ENCODE assay signal across 26 cellular contexts in genomic region chr14:103267226-103267625, GRCh38.
"Had no signal": no experiment of that assay in that cellular context is flagged by ENCODE, and none has a peak within 500 bp of the region (broad histone marks: within the 10 kb centered on the region; RNA-seq: fewer than 3 reads in every experiment).

No MANE protein-coding gene starts in this region.

- H3K36me3 ChIP-seq: brain microvascular endothelial cell, cardiac muscle cell, MG63 had no signal

- H3K4me3 ChIP-seq: cardiac muscle cell, MG63 had no signal

- H3K36me3 Mint-ChIP-seq: activated naive CD4-positive, alpha-beta T cell treated with anti-CD3 and anti-CD28 coated beads, Interleukin-2, amount 10 ng/mL, durations not matched to agents 7 days and 5 days; activated naive CD8-positive, alpha-beta T cell treated with anti-CD3 and anti-CD28 coated beads for 36 hours had no signal

- H3K27me3 ChIP-seq: cardiac muscle cell, MG63 had no signal

- DNase-seq: activated CD4-positive, alpha-beta T cell treated with anti-CD3 and anti-CD28 coated beads, Interleukin-2, amount 10 ng/mL, durations not matched to agents 24 days and 14 days; activated CD4-positive, alpha-beta T cell treated with anti-CD3 and anti-CD28 coated beads, Interleukin-2, amount 50 U/mL, for 48 hours; activated CD4-positive, CD25-positive, alpha-beta regulatory T cell treated with anti-CD3 and anti-CD28 coated beads, Interleukin-2, amount 50 U/mL, for 72 hours; activated gamma-delta T cell treated with Interleukin-2 at 50 U/mL for 16 hours; activated naive CD4-positive, alpha-beta T cell treated with anti-CD3 and anti-CD28 coated beads, Interleukin-2, amount 10 ng/mL, durations not matched to agents 7 days and 5 days; activated naive CD8-positive, alpha-beta T cell treated with anti-CD3 and anti-CD28 coated beads for 36 hours; activated T-cell treated with anti-CD3 and anti-CD28 coated beads for 4 hours; activated T-cell treated with anti-CD3 and anti-CD28 coated beads, Interleukin-2, amount 50 U/mL, for 48 hours; brain microvascular endothelial cell; MG63; MV-4-11; NCI-H1092 treated with DMSO at 0.1 percent for 48 hours; NCI-H1417 treated with DMSO at 0.1 percent for 48 hours; NCI-H1694; NCI-H2029; NCI-H2107; NCI-H2171 treated with DMSO at 0.1 percent for 48 hours; NCI-H345; NCI-H510A; NCI-H526 treated with DMSO at 0.1 percent for 48 hours; SHP77 treated with DMSO at 0.1 percent for 48 hours had no signal

- H3K27ac ChIP-seq: brain microvascular endothelial cell, cardiac muscle cell had no signal

- FAIRE-seq: RCC 7860 had no signal

- H3K27ac Mint-ChIP-seq: activated CD4-positive, alpha-beta T cell treated with anti-CD3 and anti-CD28 coated beads, Interleukin-2, amount 10 ng/mL, durations not matched to agents 24 days and 14 days; activated naive CD4-positive, alpha-beta T cell treated with anti-CD3 and anti-CD28 coated beads, Interleukin-2, amount 10 ng/mL, durations not matched to agents 7 days and 5 days; activated naive CD8-positive, alpha-beta T cell treated with anti-CD3 and anti-CD28 coated beads for 36 hours; activated T-helper 17 cell treated with anti-CD3 and anti-CD28 coated beads, Interleukin-2, amount 50 U/mL, for 72 hours; T-helper 1 cell treated with Interleukin-12 subunit alpha and Interleukin-12 subunit beta and Interleukin-4 antibody, amounts not matched to agents 30 μg/mL and 1 μg/mL, for 36 hours; WTC11 had no signal

- H3K4me3 Mint-ChIP-seq: activated CD4-positive, alpha-beta T cell treated with anti-CD3 and anti-CD28 coated beads, Interleukin-2, amount 10 ng/mL, durations not matched to agents 24 days and 14 days; activated naive CD4-positive, alpha-beta T cell treated with anti-CD3 and anti-CD28 coated beads, Interleukin-2, amount 10 ng/mL, durations not matched to agents 7 days and 5 days; activated naive CD8-positive, alpha-beta T cell treated with anti-CD3 and anti-CD28 coated beads for 36 hours; activated T-helper 17 cell treated with anti-CD3 and anti-CD28 coated beads, Interleukin-2, amount 50 U/mL, for 72 hours; T-helper 1 cell treated with Interleukin-12 subunit alpha and Interleukin-12 subunit beta and Interleukin-4 antibody, amounts not matched to agents 30 μg/mL and 1 μg/mL, for 36 hours; WTC11 had no signal

- H3K9me3 ChIP-seq: MG63 had no signal

- H3K9me3 Mint-ChIP-seq: activated CD4-positive, alpha-beta T cell treated with anti-CD3 and anti-CD28 coated beads, Interleukin-2, amount 10 ng/mL, durations not matched to agents 24 days and 14 days; activated naive CD4-positive, alpha-beta T cell treated with anti-CD3 and anti-CD28 coated beads, Interleukin-2, amount 10 ng/mL, durations not matched to agents 7 days and 5 days; activated naive CD8-positive, alpha-beta T cell treated with anti-CD3 and anti-CD28 coated beads for 36 hours; activated T-helper 17 cell treated with anti-CD3 and anti-CD28 coated beads, Interleukin-2, amount 50 U/mL, for 72 hours; T-helper 1 cell treated with Interleukin-12 subunit alpha and Interleukin-12 subunit beta and Interleukin-4 antibody, amounts not matched to agents 30 μg/mL and 1 μg/mL, for 36 hours had no signal

- H3K4me1 Mint-ChIP-seq: activated CD4-positive, alpha-beta T cell treated with anti-CD3 and anti-CD28 coated beads, Interleukin-2, amount 10 ng/mL, durations not matched to agents 24 days and 14 days; activated naive CD4-positive, alpha-beta T cell treated with anti-CD3 and anti-CD28 coated beads, Interleukin-2, amount 10 ng/mL, durations not matched to agents 7 days and 5 days; activated naive CD8-positive, alpha-beta T cell treated with anti-CD3 and anti-CD28 coated beads for 36 hours; activated T-helper 17 cell treated with anti-CD3 and anti-CD28 coated beads, Interleukin-2, amount 50 U/mL, for 72 hours had no signal
